31 cellular contexts compared by ENCODE assay signal in the genomic region with DNA sequence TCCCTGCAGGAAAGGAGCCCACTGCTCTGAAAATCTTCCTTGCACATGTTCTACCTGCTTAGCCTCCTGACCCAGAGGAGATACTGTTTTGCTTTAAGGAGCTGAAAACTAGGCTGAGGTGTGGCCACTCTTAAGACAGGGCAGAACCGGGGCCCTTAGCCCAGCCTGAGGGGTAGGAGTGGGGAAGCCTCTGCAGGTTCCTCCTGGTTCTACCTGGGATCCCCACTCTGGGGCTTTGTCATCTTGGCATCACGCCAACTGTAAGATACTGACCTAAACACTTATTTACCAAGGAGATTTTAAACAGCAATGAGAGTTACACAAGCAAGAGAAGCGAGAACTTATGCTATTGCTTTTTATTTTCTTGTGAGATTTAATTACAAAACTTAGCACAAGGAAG.
DNase-seq lines count a peak whose midpoint lies in the region; ATAC-seq, FAIRE-seq and TF ChIP-seq lines count a peak whose summit lies in the region.
"Had no signal": no experiment of that assay in that cellular context is flagged by ENCODE, and none has a peak within 500 bp of the region (broad histone marks: within the 10 kb centered on the region; RNA-seq: fewer than 3 reads in every experiment).

No MANE protein-coding gene starts in this region.

- H3K4me1 Mint-ChIP-seq in activated T-helper 1 cell treated with anti-CD3 and anti-CD28 coated beads, Interleukin-12 subunit alpha, Interleukin-12 subunit beta, Interleukin-2, Interleukin-4 antibody, amounts not matched to agents 30 ng/mL and 10 ng/mL and 1 ng/mL, durations not matched to agents 14 hours and 24 hours and 36 hours (ENCODE audit: low read depth) = peaks cover 26% of the 10 kb centered on the region
- H3K4me1 Mint-ChIP-seq: CD4-positive, alpha-beta memory T cell had no signal

- no peaks in the 10 kb centered on the region for H3K9me3 Mint-ChIP-seq in activated T-helper 1 cell treated with anti-CD3 and anti-CD28 coated beads, Interleukin-12 subunit alpha, Interleukin-12 subunit beta, Interleukin-2, Interleukin-4 antibody, amounts not matched to agents 30 ng/mL and 10 ng/mL and 1 ng/mL, durations not matched to agents 14 hours and 24 hours and 36 hours
- H3K9me3 Mint-ChIP-seq: CD4-positive, alpha-beta memory T cell; dendritic cell treated with granulocyte-macrophage colony-stimulating factor and Interleukin-4, amounts not matched to agents 40 ng/mL and 50 ng/mL, for 4 days; endodermal cell; immature natural killer cell; naive thymus-derived CD8-positive, alpha-beta T cell; stimulated activated effector memory CD8-positive, alpha-beta T cell treated with anti-CD3 and anti-CD28 coated beads, Interleukin-12 subunit alpha, Interleukin-12 subunit beta, amount 100 ng/mL, for 72 hours had no signal

- H3K27me3 Mint-ChIP-seq in activated T-helper 1 cell treated with anti-CD3 and anti-CD28 coated beads, Interleukin-12 subunit alpha, Interleukin-12 subunit beta, Interleukin-2, Interleukin-4 antibody, amounts not matched to agents 30 ng/mL and 10 ng/mL and 1 ng/mL, durations not matched to agents 14 hours and 24 hours and 36 hours (ENCODE audit: insufficient read depth) = no peaks in the 10 kb centered on the region
- H3K27me3 Mint-ChIP-seq: activated naive CD8-positive, alpha-beta T cell; CD4-positive, alpha-beta memory T cell; dendritic cell treated with granulocyte-macrophage colony-stimulating factor and Interleukin-4, amounts not matched to agents 40 ng/mL and 50 ng/mL, for 4 days; naive thymus-derived CD8-positive, alpha-beta T cell; T-helper 17 cell had no signal

- H3K27ac ChIP-seq in IMR-90 (ENCODE audit: insufficient read depth, low read length) = no peak overlapping the region
- H3K27ac ChIP-seq in GM12878 (ENCODE audit: control insufficient read depth, insufficient read depth) = peak overlapping the region; percentile 75
- H3K27ac ChIP-seq in left lung = peak overlapping the region in 1 of 2 donors; percentile 20
- H3K27ac ChIP-seq: upper lobe of left lung had no signal

- H3K18ac ChIP-seq in IMR-90 (ENCODE audit: low read depth, low read length) = no peak overlapping the region

- WGBS in IMR-90 (ENCODE audit: extremely low coverage in 2 of 2, insufficient read length in 1 of 2), 2 experiments = no CpG with 5 or more reads among the region's 3 CpGs
- 78% methylated on average over 3 of the region's 3 CpGs for WGBS in GM12878 (ENCODE audit: insufficient coverage, insufficient replicate concordance, low lambda C conversion rate, missing lambda C conversion rate)

- H3K4ac ChIP-seq in IMR-90 (ENCODE audit: low read depth, low read length) = peak overlapping the region; percentile 13; the same call in 1 of the 2 replicates

- peaks cover 9% of the 10 kb centered on the region for H3K4me1 ChIP-seq in IMR-90 (ENCODE audit: control insufficient read depth, insufficient read depth, low read length)
- peaks cover 44% of the 10 kb centered on the region for H3K4me1 ChIP-seq in GM12878 (ENCODE audit: control insufficient read depth, insufficient read depth, low read length)
- H3K4me1 ChIP-seq in left lung = peaks cover 0 to 6% of the 10 kb centered on the region in 2 donors

- RAD21 ChIA-PET in GM12878 (lab: Charles Lee; ENCODE audit: unreplicated experiment) = interaction anchor here (0.8 to 1.5 kb wide), 4 partner anchors 9 to 37 kb away, joined by 3 to 5 read pairs (median 4); no protein-coding TSS in a partner anchor

- FAIRE-seq in GM12878 (lab: Jason Lieb, UNC) = no peak

- no peak overlapping the region for H3K4me3 Mint-ChIP-seq in activated T-helper 1 cell treated with anti-CD3 and anti-CD28 coated beads, Interleukin-12 subunit alpha, Interleukin-12 subunit beta, Interleukin-2, Interleukin-4 antibody, amounts not matched to agents 30 ng/mL and 10 ng/mL and 1 ng/mL, durations not matched to agents 14 hours and 24 hours and 36 hours
- H3K4me3 Mint-ChIP-seq: activated CD8-positive, alpha-beta T cell treated with anti-CD3 and anti-CD28 coated beads, Interleukin-2, amount 10 ng/mL, durations not matched to agents 7 days and 5 days; activated naive CD8-positive, alpha-beta T cell; CD4-positive, alpha-beta memory T cell; dendritic cell treated with granulocyte-macrophage colony-stimulating factor and Interleukin-4, amounts not matched to agents 40 ng/mL and 50 ng/mL, for 4 days; endodermal cell; immature natural killer cell; naive thymus-derived CD8-positive, alpha-beta T cell; stimulated activated effector memory CD8-positive, alpha-beta T cell treated with anti-CD3 and anti-CD28 coated beads, Interleukin-12 subunit alpha, Interleukin-12 subunit beta, amount 100 ng/mL, for 72 hours; T-helper 17 cell had no signal

- H4K5ac ChIP-seq in IMR-90 (ENCODE audit: low read depth, low read length) = no peak overlapping the region

- H4K20me1 ChIP-seq in IMR-90 (ENCODE audit: insufficient read depth, low read length) (no peaks in the 10 kb centered on the region), GM12878 (ENCODE audit: control insufficient read depth, insufficient read depth) (no peaks in the 10 kb centered on the region)

- BruUV-seq in IMR-90 (replicated peaks; lab: Mats Ljungman, UMichigan) = no TSS peak
- no TSS peak for BruUV-seq in GM12878 (replicated peaks; lab: Mats Ljungman, UMichigan)

- SMC1A ChIA-PET in GM12878 (lab: Charles Lee; ENCODE audit: uncharacterized antibody, unreplicated experiment) = interaction anchor here (0.9 to 3.1 kb wide), 13 partner anchors 8 to 108 kb away, joined by 3 to 21 read pairs (median 4); a partner anchor contains a TSS

- H2BK5ac ChIP-seq in IMR-90 (ENCODE audit: low read depth, low read length, poor library complexity, severe bottlenecking) = no peak overlapping the region

- CTCF ChIA-PET in IMR-90 (lab: Yijun Ruan, JAX) = interaction anchor here (0.7 kb wide), 1 partner anchor 27 kb away, joined by 3 read pairs; no protein-coding TSS in a partner anchor
- CTCF ChIA-PET in GM12878 (lab: Yijun Ruan, JAX) = interaction anchor here (1.1 to 2.1 kb wide), 8 partner anchors 8 to 87 kb away, joined by 3 to 7 read pairs (median 4); a partner anchor contains a TSS

- no peak overlapping the region for H2BK20ac ChIP-seq in IMR-90 (ENCODE audit: low read depth, low read length)

- H3K9me3 ChIP-seq in IMR-90 (ENCODE audit: control insufficient read depth, insufficient read depth, low read length) (no peaks in the 10 kb centered on the region), GM12878 (replicated peaks; ENCODE audit: control insufficient read depth, insufficient read depth, low read length) (no peaks in the 10 kb centered on the region), left lung (no peaks in the 10 kb centered on the region)
- H3K9me3 ChIP-seq: SK-N-SH, upper lobe of left lung had no signal

- no peak overlapping the region for H3K14ac ChIP-seq in IMR-90 (replicated peaks; ENCODE audit: low read depth, low read length)

- H3K79me1 ChIP-seq in IMR-90 (ENCODE audit: low read depth in 1 of 2, low read length in 2 of 2) = no peaks in the 10 kb centered on the region

- H3K4me3 ChIP-seq in IMR-90 (ENCODE audit: insufficient read depth, low read depth, low read length) = no peak overlapping the region
- H3K4me3 ChIP-seq in GM12878 = no peak overlapping the region
- H3K4me3 ChIP-seq in left lung = no peak overlapping the region
- H3K4me3 ChIP-seq: upper lobe of left lung had no signal

- intact Hi-C loops in IMR-90 (cut with micrococcal nuclease) = no loop called here
- intact Hi-C loops in GM12878 (cut with micrococcal nuclease; ENCODE audit: unreplicated experiment) = loop anchor here (2.0 kb wide), 1 partner anchor 79 kb away; no protein-coding TSS in a partner anchor
- intact Hi-C loops in left lung (cut with DNase I) = no loop called here
- intact Hi-C loops in activated T-helper 1 cell treated with anti-CD3 and anti-CD28 coated beads, Interleukin-12 subunit alpha, Interleukin-12 subunit beta, Interleukin-2, Interleukin-4 antibody, amounts not matched to agents 30 ng/mL and 10 ng/mL and 1 ng/mL, durations not matched to agents 14 hours and 24 hours and 36 hours (cut with micrococcal nuclease) = loop anchor here (10.0 kb wide), 1 partner anchor 47 kb away; no protein-coding TSS in a partner anchor

- dilution Hi-C loops in IMR-90 (cut with HindIII; ENCODE audit: low sequenced_read_pairs, unreplicated experiment) = no loop called here

- H4K91ac ChIP-seq in IMR-90 (ENCODE audit: insufficient read depth, low read depth, low read length) = no peak overlapping the region

- no peak overlapping the region for H2AFZ ChIP-seq in IMR-90 (replicated peaks; ENCODE audit: low read length, poor library complexity)
- H2AFZ ChIP-seq in GM12878 (ENCODE audit: control insufficient read depth, low read depth, low read length) = peak overlapping the region; percentile 39

- TF ChIP-seq CTCF in IMR-90 (conservative IDR thresholded peaks at IDR 0.05; ENCODE audit: low read depth, low read length) (no peak), GM12878 (IDR thresholded peaks at IDR 0.05 in 2 of 3, conservative IDR thresholded peaks at IDR 0.05 in 1 of 3; ENCODE audit: control insufficient read depth in 2 of 3, extremely low read depth in 1 of 3, insufficient read depth in 1 of 3, low read depth in 3 of 3, low read length in 3 of 3) (no peak), left lung (IDR thresholded peaks at IDR 0.05) (no peak)

- no peaks in the 10 kb centered on the region for H3K79me2 ChIP-seq in GM12878 (ENCODE audit: control insufficient read depth, insufficient read depth, low read length)

- DNase-seq in NCI-H748 (lab: John Stamatoyannopoulos, UW; ENCODE audit: unreplicated experiment) (peak; percentile 41), NCI-H748 treated with DMSO at 0.1 percent for 48 hours (lab: John Stamatoyannopoulos, UW) (no peak), IMR-90 (no peak), GM12878 (ENCODE audit: low read depth, low spot score) (no peak), left lung (no peak), NCI-H526 (lab: John Stamatoyannopoulos, UW) (no peak)
- DNase-seq in activated T-helper 1 cell treated with anti-CD3 and anti-CD28 coated beads, Interleukin-12 subunit alpha, Interleukin-12 subunit beta, Interleukin-2, Interleukin-4 antibody, amounts not matched to agents 30 ng/mL and 10 ng/mL and 1 ng/mL, durations not matched to agents 14 hours and 24 hours and 36 hours (ENCODE audit: low spot score) = no peak
- DNase-seq: activated CD4-positive, CD25-positive, alpha-beta regulatory T cell treated with anti-CD3 and anti-CD28 coated beads, Interleukin-2, amount 50 U/mL, for 72 hours; activated CD8-positive, alpha-beta T cell treated with anti-CD3 and anti-CD28 coated beads, Interleukin-2, amount 10 ng/mL, durations not matched to agents 7 days and 5 days; anterior cingulate cortex; CD4-positive, alpha-beta memory T cell; central memory CD4-positive, alpha-beta T cell; endodermal cell; GDM1; hypothalamus; immature natural killer cell; midbrain; naive thymus-derived CD8-positive, alpha-beta T cell; NCI-H446 treated with DMSO at 0.1 percent for 48 hours; occipital lobe; retina; SK-N-SH; stimulated activated CD4-positive, alpha-beta T cell treated with anti-CD3 and anti-CD28 coated beads, Interleukin-12 subunit alpha, Interleukin-12 subunit beta, amount 100 ng/mL, for 4 hours; stimulated activated CD4-positive, alpha-beta T cell treated with anti-CD3 and anti-CD28 coated beads, Interleukin-4, amount 100 ng/mL, for 24 hours; T-helper 17 cell had no signal

- H3K56ac ChIP-seq in IMR-90 (ENCODE audit: extremely low read depth, insufficient read depth, low read length) = no peak overlapping the region

- POLR2A ChIA-PET in IMR-90 (lab: Charles Lee; ENCODE audit: unreplicated experiment) (no interaction called here), GM12878 (lab: Charles Lee) (interaction anchor here (0.8 to 1.5 kb wide), 2 partner anchors 8 to 22 kb away, joined by 3 to 4 read pairs; no protein-coding TSS in a partner anchor)

- H2BK120ac ChIP-seq in IMR-90 (ENCODE audit: low read depth, low read length) = no peak overlapping the region

- no peak overlapping the region for H3K27ac Mint-ChIP-seq in activated T-helper 1 cell treated with anti-CD3 and anti-CD28 coated beads, Interleukin-12 subunit alpha, Interleukin-12 subunit beta, Interleukin-2, Interleukin-4 antibody, amounts not matched to agents 30 ng/mL and 10 ng/mL and 1 ng/mL, durations not matched to agents 14 hours and 24 hours and 36 hours
- H3K27ac Mint-ChIP-seq: activated CD8-positive, alpha-beta T cell treated with anti-CD3 and anti-CD28 coated beads, Interleukin-2, amount 10 ng/mL, durations not matched to agents 7 days and 5 days; activated naive CD8-positive, alpha-beta T cell; CD4-positive, alpha-beta memory T cell; dendritic cell treated with granulocyte-macrophage colony-stimulating factor and Interleukin-4, amounts not matched to agents 40 ng/mL and 50 ng/mL, for 4 days; endodermal cell; immature natural killer cell; naive thymus-derived CD8-positive, alpha-beta T cell; stimulated activated effector memory CD8-positive, alpha-beta T cell treated with anti-CD3 and anti-CD28 coated beads, Interleukin-12 subunit alpha, Interleukin-12 subunit beta, amount 100 ng/mL, for 72 hours; T-helper 17 cell had no signal

- ATAC-seq in IMR-90 (ENCODE audit: low read depth) (no peak), GM12878 (peak; percentile 13), left lung (peak; percentile 54), HG03432 (IDR thresholded peaks at IDR 0.05; ENCODE audit: unreplicated experiment) (no peak)
- ATAC-seq: activated CD8-positive, alpha-beta T cell treated with anti-CD3 and anti-CD28 coated beads, Interleukin-2, amount 10 ng/mL, durations not matched to agents 7 days and 5 days; left lobe of liver; naive thymus-derived CD8-positive, alpha-beta T cell; stimulated activated effector memory CD8-positive, alpha-beta T cell treated with anti-CD3 and anti-CD28 coated beads, Interleukin-12 subunit alpha, Interleukin-12 subunit beta, amount 100 ng/mL, for 72 hours; T-helper 17 cell had no signal

- TF ChIP-seq POLR2A in IMR-90 (IDR thresholded peaks at IDR 0.05; ENCODE audit: low read depth, low read length) (no peak), GM12878 (IDR thresholded peaks at IDR 0.05; ENCODE audit: low read depth, low read length) (no peak)

- H2AK9ac ChIP-seq in IMR-90 (replicated peaks; ENCODE audit: low read depth, low read length, poor library complexity) = no peak overlapping the region

- TF ChIP-seq RAD21 in IMR-90 (IDR thresholded peaks at IDR 0.05; ENCODE audit: low read length) (no peak), GM12878 (IDR thresholded peaks at IDR 0.05; ENCODE audit: insufficient read depth, low read depth, low read length) (no peak)

- no peak overlapping the region for H4K8ac ChIP-seq in IMR-90 (ENCODE audit: low read depth in 2 of 2, low read length in 2 of 2)

- no peaks in the 10 kb centered on the region for H3K36me3 Mint-ChIP-seq in activated T-helper 1 cell treated with anti-CD3 and anti-CD28 coated beads, Interleukin-12 subunit alpha, Interleukin-12 subunit beta, Interleukin-2, Interleukin-4 antibody, amounts not matched to agents 30 ng/mL and 10 ng/mL and 1 ng/mL, durations not matched to agents 14 hours and 24 hours and 36 hours (ENCODE audit: low read depth)
- H3K36me3 Mint-ChIP-seq: stimulated activated effector memory CD8-positive, alpha-beta T cell treated with anti-CD3 and anti-CD28 coated beads, Interleukin-12 subunit alpha, Interleukin-12 subunit beta, amount 100 ng/mL, for 72 hours had no signal

- no peak overlapping the region for H2AK5ac ChIP-seq in IMR-90 (ENCODE audit: low read depth, low read length)

- H3K9ac ChIP-seq in IMR-90 (ENCODE audit: low read depth, low read length) (no peak overlapping the region), GM12878 (ENCODE audit: control insufficient read depth, insufficient read depth, low read length) (peak overlapping the region; percentile 1; the same call in 1 of the 2 replicates)
- H3K9ac ChIP-seq: SK-N-SH had no signal

- H2BK15ac ChIP-seq in IMR-90 (ENCODE audit: low read depth, low read length) = no peak overlapping the region

- H3K27me3 ChIP-seq in IMR-90 (ENCODE audit: control insufficient read depth, insufficient read depth, low read length) (no peaks in the 10 kb centered on the region), GM12878 (replicated peaks in 1 of 2; ENCODE audit: control insufficient read depth in 2 of 2, insufficient read depth in 2 of 2, low read length in 1 of 2) (no peaks in the 10 kb centered on the region), left lung (no peaks in the 10 kb centered on the region)
- H3K27me3 ChIP-seq: upper lobe of left lung had no signal

- in situ Hi-C loops in IMR-90 (cut with MboI; ENCODE audit: low sequenced_read_pairs) (no loop called here), GM12878 (cut with MboI) (no loop called here)

- H3K36me3 ChIP-seq in IMR-90 (ENCODE audit: control insufficient read depth, insufficient read depth, low read length) (peaks cover 7% of the 10 kb centered on the region), GM12878 (ENCODE audit: control insufficient read depth in 2 of 2, insufficient read depth in 2 of 2, low read length in 1 of 2) (peaks cover 0 to 2% of the 10 kb centered on the region in 2 experiments; a peak in 1 of 4 replicates), left lung (peaks cover 0 to 4% of the 10 kb centered on the region in 2 donors)
- H3K36me3 ChIP-seq: upper lobe of left lung had no signal

- no peak for TF ChIP-seq EP300 in GM12878 (IDR thresholded peaks at IDR 0.05; ENCODE audit: borderline replicate concordance in 1 of 2, control insufficient read depth in 1 of 2, low read depth in 2 of 2, low read length in 2 of 2)

- no peak overlapping the region for H3K23ac ChIP-seq in IMR-90 (ENCODE audit: low read depth, low read length)

- H3K4me2 ChIP-seq in IMR-90 (ENCODE audit: low read depth, low read length) (no peak overlapping the region), GM12878 (ENCODE audit: control insufficient read depth, insufficient read depth) (peak overlapping the region; percentile 68)
- H3K4me2 ChIP-seq: SK-N-SH had no signal

- H3K9me1 ChIP-seq in IMR-90 (ENCODE audit: insufficient read depth, low read length) = peaks cover 14% of the 10 kb centered on the region

Comparison
In these comparisons a context has a peak if more than half of its experiments do, and no peak if none do; other contexts are left out.
1. ATAC-seq: peak in GM12878 (single experiment) and left lung (single experiment); none in IMR-90 (single experiment) and HG03432 (single experiment).
2. intact Hi-C loops: an anchor here in GM12878 (2.0 kb wide) and activated T-helper 1 cell treated with anti-CD3 and anti-CD28 coated beads, Interleukin-12 subunit alpha, Interleukin-12 subunit beta, Interleukin-2, Interleukin-4 antibody, amounts not matched to agents 30 ng/mL and 10 ng/mL and 1 ng/mL, durations not matched to agents 14 hours and 24 hours and 36 hours (10.0 kb wide); none called in IMR-90 and left lung.